Comparison of ENCODE assay signal across 26 cellular contexts in genomic region chr2:217749009-217749408, GRCh38.
DNase-seq lines count a peak whose midpoint lies in the region; ATAC-seq and TF ChIP-seq lines count a peak whose summit lies in the region.
"Had no signal": no experiment of that assay in that cellular context is flagged by ENCODE, and none has a peak within 500 bp of the region (broad histone marks: within the 10 kb centered on the region; RNA-seq: fewer than 3 reads in every experiment).

No MANE protein-coding gene starts in this region.

- no peak overlapping the region for H2BK5ac ChIP-seq in neuronal stem cell (ENCODE audit: low read length)

- H3K18ac ChIP-seq in neuronal stem cell (ENCODE audit: low read length) = peak overlapping the region; percentile 68

- H2AK5ac ChIP-seq in neuronal stem cell (ENCODE audit: low read depth, low read length) = peak overlapping the region; percentile 50

- H3K27me3 ChIP-seq in heart left ventricle (no peaks in the 10 kb centered on the region), right atrium auricular region (no peaks in the 10 kb centered on the region), neuronal stem cell (ENCODE audit: control insufficient read depth in 3 of 3, insufficient read depth in 3 of 3, low read depth in 1 of 3, low read length in 3 of 3) (no peaks in the 10 kb centered on the region)
- H3K27me3 ChIP-seq: SJSA1, thyroid gland had no signal

- ATAC-seq in heart left ventricle (peak; percentile 33 to 49 (median 42)), GM19023 (IDR thresholded peaks at IDR 0.05; ENCODE audit: unreplicated experiment) (no peak), GM21381 (IDR thresholded peaks at IDR 0.05; ENCODE audit: unreplicated experiment) (no peak)
- ATAC-seq: K562; stimulated activated naive CD8-positive, alpha-beta T cell treated with anti-CD3 and anti-CD28 coated beads, Interleukin-15, Interleukin-2, amounts not matched to agents 100 U/mL and 50 U/mL, for 24 hours had no signal

- no peak overlapping the region for H3K14ac ChIP-seq in neuronal stem cell (ENCODE audit: low read length)

- no peak overlapping the region for H2BK15ac ChIP-seq in neuronal stem cell (ENCODE audit: low read length)

- TF ChIP-seq CTCF in heart left ventricle (IDR thresholded peaks at IDR 0.05) (no peak), right atrium auricular region (IDR thresholded peaks at IDR 0.05) (no peak)

- DNase-seq in heart left ventricle (peak in 2 of 5 donors; percentile 48 to 62), right atrium auricular region (ENCODE audit: low spot score) (no peak), neuronal stem cell (ENCODE audit: low spot score) (no peak), T-helper 2 cell (no peak), NCI-H1417 treated with DMSO at 0.1 percent for 48 hours (lab: John Stamatoyannopoulos, UW) (no peak)
- DNase-seq: ACHN; activated CD4-positive, alpha-beta memory T cell treated with anti-CD3 and anti-CD28 coated beads, Interleukin-2, amount 10 ng/mL, durations not matched to agents 7 days and 5 days; activated CD4-positive, alpha-beta T cell treated with anti-CD3 and anti-CD28 coated beads for 1 hour; activated effector memory CD4-positive, alpha-beta T cell treated with Interleukin-2 at 50 U/mL for 16 hours; effector CD4-positive, alpha-beta T cell; GF-D8; mammary epithelial cell; NCI-H1105; NCI-H2029; NCI-H2227 treated with DMSO at 0.1 percent for 48 hours; stimulated activated naive CD8-positive, alpha-beta T cell treated with anti-CD3 and anti-CD28 coated beads, Interleukin-15, Interleukin-2, amounts not matched to agents 100 U/mL and 50 U/mL, for 24 hours; thyroid gland had no signal

- H3K9me3 Mint-ChIP-seq in dendritic cell treated with granulocyte-macrophage colony-stimulating factor and Interleukin-4, amounts not matched to agents 40 ng/mL and 50 ng/mL, for 4 days = no peaks in the 10 kb centered on the region
- H3K9me3 Mint-ChIP-seq: activated CD4-positive, alpha-beta memory T cell treated with anti-CD3 and anti-CD28 coated beads, Interleukin-2, amount 10 ng/mL, durations not matched to agents 7 days and 5 days; T-helper 1 cell treated with Interleukin-12 subunit alpha and Interleukin-12 subunit beta and Interleukin-4 antibody, amounts not matched to agents 30 μg/mL and 1 μg/mL, for 36 hours had no signal

- H3K4me3 Mint-ChIP-seq in dendritic cell treated with granulocyte-macrophage colony-stimulating factor and Interleukin-4, amounts not matched to agents 40 ng/mL and 50 ng/mL, for 4 days = no peak overlapping the region
- H3K4me3 Mint-ChIP-seq: activated CD4-positive, alpha-beta memory T cell treated with anti-CD3 and anti-CD28 coated beads, Interleukin-2, amount 10 ng/mL, durations not matched to agents 7 days and 5 days; T-helper 1 cell treated with Interleukin-12 subunit alpha and Interleukin-12 subunit beta and Interleukin-4 antibody, amounts not matched to agents 30 μg/mL and 1 μg/mL, for 36 hours had no signal

- H3K9me3 ChIP-seq in heart left ventricle (peaks cover 0 to 8% (median 0%) of the 10 kb centered on the region in 12 donors), right atrium auricular region (no peaks in the 10 kb centered on the region), neuronal stem cell (replicated peaks in 1 of 2; ENCODE audit: control insufficient read depth in 2 of 2, insufficient read depth in 1 of 2, low read depth in 1 of 2, low read length in 2 of 2) (no peaks in the 10 kb centered on the region)
- H3K9me3 ChIP-seq: neutrophil, prostate gland, SJSA1, thyroid gland had no signal

- peaks cover 21% of the 10 kb centered on the region for H3K4me1 Mint-ChIP-seq in dendritic cell treated with granulocyte-macrophage colony-stimulating factor and Interleukin-4, amounts not matched to agents 40 ng/mL and 50 ng/mL, for 4 days (ENCODE audit: low read depth)
- H3K4me1 Mint-ChIP-seq: activated CD4-positive, alpha-beta memory T cell treated with anti-CD3 and anti-CD28 coated beads, Interleukin-2, amount 10 ng/mL, durations not matched to agents 7 days and 5 days had no signal

- H3K79me1 ChIP-seq in neuronal stem cell (ENCODE audit: low read depth, low read length) = no peaks in the 10 kb centered on the region

- H4K91ac ChIP-seq in neuronal stem cell (ENCODE audit: low read depth, low read length, poor library complexity) = no peak overlapping the region

- no peak overlapping the region for H3K9ac ChIP-seq in neuronal stem cell (ENCODE audit: low read depth, low read length, poor library complexity)

- no peak overlapping the region for H3K23ac ChIP-seq in neuronal stem cell (ENCODE audit: low read depth, low read length, poor library complexity)

- H2AFZ ChIP-seq in neuronal stem cell (ENCODE audit: low read length) = peak overlapping the region; percentile 72

- no peak overlapping the region for H3K4me2 ChIP-seq in neuronal stem cell (ENCODE audit: insufficient read depth, low read length, poor library complexity, severe bottlenecking)

- peak overlapping the region in 1 of 12 donors; percentile 30 for H3K27ac ChIP-seq in heart left ventricle
- H3K27ac ChIP-seq in right atrium auricular region = no peak overlapping the region
- no peak overlapping the region for H3K27ac ChIP-seq in neuronal stem cell (replicated peaks; ENCODE audit: low read length)
- H3K27ac ChIP-seq: epithelial cell of prostate, neutrophil, prostate gland, SJSA1, thyroid gland had no signal

- H3K27me3 Mint-ChIP-seq in dendritic cell treated with granulocyte-macrophage colony-stimulating factor and Interleukin-4, amounts not matched to agents 40 ng/mL and 50 ng/mL, for 4 days = peaks cover 26% of the 10 kb centered on the region

- H2BK12ac ChIP-seq in neuronal stem cell (ENCODE audit: low read length) = no peak overlapping the region

- no peak overlapping the region for H2BK120ac ChIP-seq in neuronal stem cell (ENCODE audit: low read depth, low read length)

- no peak for TF ChIP-seq POLR2A in heart left ventricle (IDR thresholded peaks at IDR 0.05)

- peak overlapping the region; percentile 5 for H3K27ac Mint-ChIP-seq in dendritic cell treated with granulocyte-macrophage colony-stimulating factor and Interleukin-4, amounts not matched to agents 40 ng/mL and 50 ng/mL, for 4 days
- H3K27ac Mint-ChIP-seq: activated CD4-positive, alpha-beta memory T cell treated with anti-CD3 and anti-CD28 coated beads, Interleukin-2, amount 10 ng/mL, durations not matched to agents 7 days and 5 days; T-helper 1 cell treated with Interleukin-12 subunit alpha and Interleukin-12 subunit beta and Interleukin-4 antibody, amounts not matched to agents 30 μg/mL and 1 μg/mL, for 36 hours had no signal

- 40 to 56% (median 49%) methylated on average over 5 of the region's 5 CpGs for WGBS in heart left ventricle, 4 donors
- no CpG with 5 or more reads among the region's 5 CpGs for WGBS in neuronal stem cell (ENCODE audit: extremely low coverage in 2 of 2, insufficient read length in 2 of 2, insufficient replicate concordance in 1 of 2), 2 donors

- H4K8ac ChIP-seq in neuronal stem cell (ENCODE audit: low read depth, low read length) = no peak overlapping the region

- no peaks in the 10 kb centered on the region for H3K36me3 Mint-ChIP-seq in dendritic cell treated with granulocyte-macrophage colony-stimulating factor and Interleukin-4, amounts not matched to agents 40 ng/mL and 50 ng/mL, for 4 days (ENCODE audit: low read depth)

- peaks cover 0 to 32% (median 12%) of the 10 kb centered on the region in 12 donors for H3K4me1 ChIP-seq in heart left ventricle
- H3K4me1 ChIP-seq in right atrium auricular region = peaks cover 0 to 26% of the 10 kb centered on the region in 2 donors
- H3K4me1 ChIP-seq in neuronal stem cell (ENCODE audit: control insufficient read depth in 2 of 2, insufficient read depth in 1 of 2, low read depth in 1 of 2, low read length in 2 of 2) = peaks cover 8 to 11% of the 10 kb centered on the region in 2 donors
- H3K4me1 ChIP-seq: prostate gland, SJSA1 had no signal

- H3K4me3 ChIP-seq in heart left ventricle (no peak overlapping the region), right atrium auricular region (no peak overlapping the region), neuronal stem cell (ENCODE audit: low read length in 2 of 2) (no peak overlapping the region)
- H3K4me3 ChIP-seq: K562, prostate gland, SJSA1, thyroid gland had no signal

- intact Hi-C loops in heart left ventricle (cut with DNase I) = no loop called here
- intact Hi-C loops in dendritic cell treated with granulocyte-macrophage colony-stimulating factor and Interleukin-4, amounts not matched to agents 40 ng/mL and 50 ng/mL, for 4 days (cut with micrococcal nuclease) = no loop called here

- H3K36me3 ChIP-seq in heart left ventricle (no peaks in the 10 kb centered on the region), right atrium auricular region (no peaks in the 10 kb centered on the region), neuronal stem cell (replicated peaks in 1 of 2; ENCODE audit: control insufficient read depth in 2 of 2, insufficient read depth in 2 of 2, low read length in 2 of 2) (no peaks in the 10 kb centered on the region)
- H3K36me3 ChIP-seq: neutrophil, prostate gland, SJSA1, thyroid gland had no signal

- no peak overlapping the region for H3K4ac ChIP-seq in neuronal stem cell (ENCODE audit: low read length)

Comparison
In these comparisons a context has a peak if more than half of its experiments do, and no peak if none do; other contexts are left out.
1. ATAC-seq: peak in heart left ventricle (4 of 4); none in GM19023 (single experiment) and GM21381 (single experiment).